Comparison of ENCODE assay signal across 13 cellular contexts in genomic region chr10:71979692-71980062, GRCh38. TPM values are rescaled to one million over a fixed set of nuclear protein-coding genes. Genes with fewer than 3 reads are reported as not detected.
DNase-seq lines count a peak whose midpoint lies in the region; TF ChIP-seq lines count a peak whose summit lies in the region.
"Had no signal": no experiment of that assay in that cellular context is flagged by ENCODE, and none has a peak within 500 bp of the region (broad histone marks: within the 10 kb centered on the region; RNA-seq: fewer than 3 reads in every experiment).

No MANE protein-coding gene starts in this region.

- H3K36me3 ChIP-seq in BLaER1 treated with 17β-estradiol and CSF1 and Interleukin-3, amounts not matched to agents 10 nM and 100 nM: no peaks in the 10 kb centered on the region
- no peaks in the 10 kb centered on the region for H3K36me3 ChIP-seq in adrenal gland (replicated peaks in 1 of 2)
- no peaks in the 10 kb centered on the region for H3K36me3 ChIP-seq in stomach

- TF ChIP-seq POLR2A in adrenal gland (IDR thresholded peaks at IDR 0.05): no peak
- no peak for TF ChIP-seq POLR2A in stomach (IDR thresholded peaks at IDR 0.05)

- H4K20me1 ChIP-seq in BLaER1 treated with 17β-estradiol and CSF1 and Interleukin-3, amounts not matched to agents 10 nM and 100 nM: peaks cover 0 to 4% (median 0%) of the 10 kb centered on the region in 11 experiments; a peak in 1 of 22 replicates

- no peak overlapping the region for H3K27ac ChIP-seq in BLaER1 treated with 17β-estradiol and CSF1 and Interleukin-3, amounts not matched to agents 10 nM and 100 nM
- H3K27ac ChIP-seq in adrenal gland (peak overlapping the region; percentile 66 to 97 (median 89)), stomach (peak overlapping the region; percentile 65 to 89 (median 84))

- no peak overlapping the region for H3K9ac ChIP-seq in BLaER1 treated with 17β-estradiol and CSF1 and Interleukin-3, amounts not matched to agents 10 nM and 100 nM

- peak overlapping the region; percentile 61 to 93 (median 81) for H3K4me2 ChIP-seq in BLaER1 treated with 17β-estradiol and CSF1 and Interleukin-3, amounts not matched to agents 10 nM and 100 nM

- peaks cover 59 to 80% (median 64%) of the 10 kb centered on the region in 10 experiments for H3K4me1 ChIP-seq in BLaER1 treated with 17β-estradiol and CSF1 and Interleukin-3, amounts not matched to agents 10 nM and 100 nM
- H3K4me1 ChIP-seq in adrenal gland (replicated peaks in 1 of 2): peaks cover 76 to 98% of the 10 kb centered on the region in 2 donors
- H3K4me1 ChIP-seq in stomach: peaks cover 85 to 100% (median 99%) of the 10 kb centered on the region in 4 donors

- H3K4me3 ChIP-seq in BLaER1 treated with 17β-estradiol and CSF1 and Interleukin-3, amounts not matched to agents 10 nM and 100 nM: no peak overlapping the region
- H3K4me3 ChIP-seq in adrenal gland: no peak overlapping the region
- no peak overlapping the region for H3K4me3 ChIP-seq in stomach

- H3K27me3 ChIP-seq in BLaER1 treated with 17β-estradiol and CSF1 and Interleukin-3, amounts not matched to agents 10 nM and 100 nM: no peaks in the 10 kb centered on the region; a peak in 2 of 22 replicates
- H3K27me3 ChIP-seq in adrenal gland: no peaks in the 10 kb centered on the region
- no peaks in the 10 kb centered on the region for H3K27me3 ChIP-seq in stomach

- no peak for TF ChIP-seq CTCF in adrenal gland (IDR thresholded peaks at IDR 0.05)
- no peak for TF ChIP-seq CTCF in stomach (IDR thresholded peaks at IDR 0.05)

- intact Hi-C loops in adrenal gland (cut with DNase I): no loop called here
- intact Hi-C loops in stomach (cut with DNase I; ENCODE audit: low total_unique reads): no loop called here

- no peak for TF ChIP-seq EP300 in stomach (IDR thresholded peaks at IDR 0.05)

- 64 to 74% (median 69%) methylated on average over 5 of the region's 5 CpGs for WGBS in adrenal gland, 4 donors
- WGBS in stomach, 5 donors: 46 to 72% (median 63%) methylated on average over 5 of the region's 5 CpGs

- DNase-seq in adrenal gland (peak in 2 of 7 donors; percentile 13 to 19), iPS-NIHi7 (ENCODE audit: extremely low spot score) (peak; percentile 7), stomach (no peak), NCI-H2196 treated with DMSO at 0.1 percent for 48 hours (lab: John Stamatoyannopoulos, UW; ENCODE audit: unreplicated experiment) (no peak), AG20443 (ENCODE audit: low spot score) (no peak), NCI-H510A treated with DMSO at 0.1 percent for 48 hours (lab: John Stamatoyannopoulos, UW) (no peak), DMS79 (lab: John Stamatoyannopoulos, UW) (no peak)
- DNase-seq: activated CD8-positive, alpha-beta T cell treated with anti-CD3 and anti-CD28 coated beads for 36 hours; NCI-H1694 treated with DMSO at 0.1 percent for 48 hours; NCI-H446; occipital lobe; stimulated activated CD4-positive, alpha-beta T cell treated with anti-CD3 and anti-CD28 coated beads, Interleukin-12 subunit alpha, Interleukin-12 subunit beta, amount 100 ng/mL, for 4 hours had no signal

- H3K9me3 ChIP-seq in BLaER1 treated with 17β-estradiol and CSF1 and Interleukin-3, amounts not matched to agents 10 nM and 100 nM (replicated peaks in 1 of 11): no peaks in the 10 kb centered on the region
- H3K9me3 ChIP-seq in adrenal gland (replicated peaks in 1 of 3) (no peaks in the 10 kb centered on the region), stomach (no peaks in the 10 kb centered on the region)

RNA-seq across cellular contexts. Expression of gene CHST3, which starts 15.5 kb away (rescaled TPM):
- total RNA-seq in adrenal gland: 10 to 100 TPM; 32.2 to 49.7 (median 35.9) TPM
- 10 to 100 TPM in 1 of 3 donors, 1 to 10 TPM in 2; 3.9 to 30.2 (median 5.4) TPM for polyA plus RNA-seq in adrenal gland
- total RNA-seq in stomach: 10 to 100 TPM in 4 of 5 donors, 1 to 10 TPM in 1; 4.9 to 26.8 (median 17.0) TPM
- 1 to 10 TPM; 1.5 to 4.7 (median 3.3) TPM for polyA plus RNA-seq in stomach

Comparison
In these comparisons a context has a peak if more than half of its experiments do, and no peak if none do; other contexts are left out.
1. H3K27ac ChIP-seq: peak in adrenal gland (5 of 5) and stomach (5 of 5); none in BLaER1 treated with 17β-estradiol and CSF1 and Interleukin-3, amounts not matched to agents 10 nM and 100 nM (0 of 11).